Comparison of ENCODE assay signal across 33 cellular contexts in genomic region chr2:125886153-125886552, GRCh38.
"Had no signal": no experiment of that assay in that cellular context is flagged by ENCODE, and none has a peak within 500 bp of the region (broad histone marks: within the 10 kb centered on the region; RNA-seq: fewer than 3 reads in every experiment).

No MANE protein-coding gene starts in this region.

- DNase-seq: activated effector memory CD4-positive, alpha-beta T cell treated with anti-CD3 and anti-CD28 coated beads, Interleukin-2, amount 50 U/mL, for 16 hours; activated effector memory CD4-positive, alpha-beta T cell treated with Interleukin-2 at 50 U/mL for 16 hours; activated gamma-delta T cell; activated gamma-delta T cell treated with Interleukin-2 at 50 U/mL for 16 hours; activated naive CD4-positive, alpha-beta T cell; activated naive CD4-positive, alpha-beta T cell treated with anti-CD3 and anti-CD28 coated beads for 36 hours; activated naive CD4-positive, alpha-beta T cell treated with anti-CD3 and anti-CD28 coated beads, Interleukin-2, amount 10 ng/mL, durations not matched to agents 7 days and 5 days; activated naive CD4-positive, alpha-beta T cell treated with anti-CD3 and anti-CD28 coated beads, Interleukin-2, amount 50 U/mL, for 16 hours; activated naive CD4-positive, alpha-beta T cell treated with Interleukin-2 at 50 U/mL for 16 hours; activated naive CD8-positive, alpha-beta T cell treated with anti-CD3 and anti-CD28 coated beads for 36 hours; activated naive CD8-positive, alpha-beta T cell treated with anti-CD3 and anti-CD28 coated beads, Interleukin-2, amount 10 ng/mL, durations not matched to agents 7 days and 5 days; activated naive CD8-positive, alpha-beta T cell treated with anti-CD3 and anti-CD28 coated beads, Interleukin-2, amount 50 U/mL, for 24 hours; activated T-cell treated with anti-CD3 and anti-CD28 coated beads, Interleukin-2, amount 50 U/mL, for 24 hours; activated T-cell treated with anti-CD3 and anti-CD28 coated beads, Interleukin-2, amount 50 U/mL, for 4 hours; activated T-cell treated with anti-CD3 and anti-CD28 coated beads, Interleukin-2, amount 50 U/mL, for 48 hours; activated T-cell treated with anti-CD3 and anti-CD28 coated beads, Interleukin-2, amount 50 U/mL, for 72 hours; adrenal gland; amniotic stem cell; amygdala; anterior cingulate cortex; aorta; body of pancreas; brain microvascular endothelial cell; caudate nucleus; central memory CD4-positive, alpha-beta T cell; cerebellar nuclear complex had no signal

- H3K27me3 ChIP-seq: adrenal gland, ascending aorta, body of pancreas, brain microvascular endothelial cell, breast epithelium, cardiac muscle cell had no signal

- ATAC-seq: activated naive CD4-positive, alpha-beta T cell treated with anti-CD3 and anti-CD28 coated beads, Interleukin-2, amount 50 U/mL, for 72 hours; activated naive CD8-positive, alpha-beta T cell treated with anti-CD3 and anti-CD28 coated beads, Interleukin-2, amount 50 U/mL, for 24 hours; activated T-cell treated with anti-CD3 and anti-CD28 coated beads, Interleukin-2, amount 50 U/mL, for 4 hours; activated T-cell treated with anti-CD3 and anti-CD28 coated beads, Interleukin-2, amount 50 U/mL, for 72 hours; activated T-helper 17 cell treated with anti-CD3 and anti-CD28 coated beads, Interleukin-2, amount 50 U/mL, for 72 hours; body of pancreas had no signal

- H3K36me3 ChIP-seq: adrenal gland, ascending aorta, brain microvascular endothelial cell, breast epithelium, cardiac muscle cell had no signal

- FAIRE-seq: astrocyte, bronchial epithelial cell had no signal

- H3K4me1 ChIP-seq: adrenal gland, ascending aorta, body of pancreas, breast epithelium had no signal

- H3K27ac ChIP-seq: adrenal gland, ascending aorta, body of pancreas, brain microvascular endothelial cell, breast epithelium, cardiac muscle cell had no signal

- H3K9me3 ChIP-seq: adrenal gland, ascending aorta, body of pancreas had no signal

- H3K4me3 ChIP-seq: adrenal gland, ascending aorta, body of pancreas, breast epithelium, cardiac muscle cell had no signal
